11 cellular contexts compared by ENCODE assay signal in genomic region chr15:67033012-67033411, GRCh38. TPM values are rescaled to one million over a fixed set of nuclear protein-coding genes. Genes with fewer than 3 reads are reported as not detected.
DNase-seq lines count a peak whose midpoint lies in the region; ATAC-seq and TF ChIP-seq lines count a peak whose summit lies in the region.
"Had no signal": no experiment of that assay in that cellular context is flagged by ENCODE, and none has a peak within 500 bp of the region (broad histone marks: within the 10 kb centered on the region; RNA-seq: fewer than 3 reads in every experiment).

No MANE protein-coding gene starts in this region.

- H3K27ac Mint-ChIP-seq in GM23338, result no peak overlapping the region
- no peak overlapping the region for H3K27ac Mint-ChIP-seq in activated CD4-positive, alpha-beta memory T cell treated with anti-CD3 and anti-CD28 coated beads, Interleukin-2, amount 10 ng/mL, durations not matched to agents 7 days and 5 days

- peaks cover 14% of the 10 kb centered on the region for H3K27me3 Mint-ChIP-seq in GM23338 (ENCODE audit: insufficient read depth, low read depth, poor library complexity)
- H3K27me3 Mint-ChIP-seq in activated CD4-positive, alpha-beta memory T cell treated with anti-CD3 and anti-CD28 coated beads, Interleukin-2, amount 10 ng/mL, durations not matched to agents 7 days and 5 days, result peaks cover 13% of the 10 kb centered on the region

- H3K4me1 ChIP-seq in GM23338 (ENCODE audit: insufficient read depth) (peaks cover 61% of the 10 kb centered on the region), skeletal muscle tissue (ENCODE audit: control insufficient read depth in 3 of 3, insufficient read depth in 3 of 3, low read length in 3 of 3) (peaks cover 8 to 13% (median 10%) of the 10 kb centered on the region in 3 donors), A673 (ENCODE audit: insufficient read depth, low read length, poor library complexity, severe bottlenecking) (peaks cover 23% of the 10 kb centered on the region)

- H3K4me2 ChIP-seq in GM23338, result peak overlapping the region; percentile 77

- no peaks in the 10 kb centered on the region for H3K9me3 Mint-ChIP-seq in GM23338
- no peaks in the 10 kb centered on the region for H3K9me3 Mint-ChIP-seq in activated CD4-positive, alpha-beta memory T cell treated with anti-CD3 and anti-CD28 coated beads, Interleukin-2, amount 10 ng/mL, durations not matched to agents 7 days and 5 days

- CTCF ChIA-PET in activated CD4-positive, alpha-beta memory T cell treated with anti-CD3 and anti-CD28 coated beads, Interleukin-2, amount 10 ng/mL, durations not matched to agents 7 days and 5 days (lab: Charles Lee), result no interaction called here
- CTCF ChIA-PET in A673 (lab: Charles Lee), result no interaction called here

- intact Hi-C loops in A673 (cut with micrococcal nuclease; ENCODE audit: unreplicated experiment), result no loop called here

- H3F3A ChIP-seq in GM23338 (replicated peaks; ENCODE audit: low read depth), result peaks cover 14% of the 10 kb centered on the region

- ATAC-seq in GM23338, result peak; percentile 7
- no peak for ATAC-seq in SK-N-SH treated with all-trans-retinoic acid at 6 μM for 48 hours
- no peak for ATAC-seq in HG02885 (IDR thresholded peaks at IDR 0.05; ENCODE audit: poor library complexity, unreplicated experiment)

- peaks cover 5% of the 10 kb centered on the region; the same call in 1 of the 2 replicates for H3K9me2 ChIP-seq in GM23338 (ENCODE audit: insufficient read depth)

- peaks cover 38% of the 10 kb centered on the region for H3K27me3 ChIP-seq in GM23338 (ENCODE audit: insufficient read depth)
- peaks cover 0 to 5% (median 0%) of the 10 kb centered on the region in 3 donors for H3K27me3 ChIP-seq in skeletal muscle tissue (ENCODE audit: control insufficient read depth in 3 of 3, insufficient read depth in 3 of 3, low read length in 3 of 3)
- no peaks in the 10 kb centered on the region for H3K27me3 ChIP-seq in A673 (replicated peaks; ENCODE audit: insufficient read depth, low read depth, low read length, poor library complexity)

- peak overlapping the region; percentile 56 for H3K4me3 Mint-ChIP-seq in GM23338
- H3K4me3 Mint-ChIP-seq in activated CD4-positive, alpha-beta memory T cell treated with anti-CD3 and anti-CD28 coated beads, Interleukin-2, amount 10 ng/mL, durations not matched to agents 7 days and 5 days, result peak overlapping the region; percentile 43

- peaks cover 37% of the 10 kb centered on the region for H3K4me1 Mint-ChIP-seq in GM23338
- H3K4me1 Mint-ChIP-seq in activated CD4-positive, alpha-beta memory T cell treated with anti-CD3 and anti-CD28 coated beads, Interleukin-2, amount 10 ng/mL, durations not matched to agents 7 days and 5 days, result peaks cover 8% of the 10 kb centered on the region

- H2AFZ ChIP-seq in GM23338, result peak overlapping the region; percentile 94

- H3K36me3 Mint-ChIP-seq in GM23338 (ENCODE audit: low read depth), result no peaks in the 10 kb centered on the region
- no peaks in the 10 kb centered on the region for H3K36me3 Mint-ChIP-seq in activated CD4-positive, alpha-beta memory T cell treated with anti-CD3 and anti-CD28 coated beads, Interleukin-2, amount 10 ng/mL, durations not matched to agents 7 days and 5 days (ENCODE audit: low read depth)

- peak; percentile 62 for DNase-seq in GM23338 (ENCODE audit: low spot score)
- DNase-seq in activated CD4-positive, alpha-beta memory T cell treated with anti-CD3 and anti-CD28 coated beads, Interleukin-2, amount 10 ng/mL, durations not matched to agents 7 days and 5 days, result peak; percentile 31
- DNase-seq in foreskin melanocyte, result peak; percentile 66
- no peak for DNase-seq in NCI-H524 treated with DMSO at 0.1 percent for 48 hours (lab: John Stamatoyannopoulos, UW)
- DNase-seq in A673 (ENCODE audit: low spot score), result no peak
- DNase-seq: DND-41, NCI-H146 had no signal

- no peak for TF ChIP-seq CTCF in GM23338 (conservative IDR thresholded peaks at IDR 0.05; ENCODE audit: low read depth in 2 of 2)
- TF ChIP-seq CTCF in A673 (conservative IDR thresholded peaks at IDR 0.05; ENCODE audit: low read depth, low read length), result no peak

- H4K20me1 ChIP-seq in GM23338 (replicated peaks; ENCODE audit: insufficient read depth), result no peaks in the 10 kb centered on the region

- H3K79me2 ChIP-seq in GM23338 (replicated peaks; ENCODE audit: insufficient read depth), result no peaks in the 10 kb centered on the region

- H3K36me3 ChIP-seq in GM23338 (ENCODE audit: insufficient read depth) (no peaks in the 10 kb centered on the region), skeletal muscle tissue (ENCODE audit: control insufficient read depth in 3 of 3, insufficient read depth in 3 of 3, low read length in 3 of 3) (no peaks in the 10 kb centered on the region), A673 (ENCODE audit: insufficient read depth, low read length, poor library complexity, severe bottlenecking) (no peaks in the 10 kb centered on the region)

- no peak overlapping the region for H3K9ac ChIP-seq in skeletal muscle tissue (ENCODE audit: low read depth in 1 of 3, low read length in 3 of 3)

- BruUV-seq in A673 (replicated peaks; lab: Mats Ljungman, UMichigan), result no TSS peak

- H3K27ac ChIP-seq in GM23338 (ENCODE audit: low read depth), result no peak overlapping the region
- no peak overlapping the region for H3K27ac ChIP-seq in skeletal muscle tissue (ENCODE audit: low read depth, low read length)
- H3K27ac ChIP-seq in A673 (ENCODE audit: low read depth, low read length, poor library complexity, severe bottlenecking), result no peak overlapping the region
- H3K27ac ChIP-seq: SK-N-MC had no signal

- POLR2A ChIA-PET in activated CD4-positive, alpha-beta memory T cell treated with anti-CD3 and anti-CD28 coated beads, Interleukin-2, amount 10 ng/mL, durations not matched to agents 7 days and 5 days (lab: Charles Lee), result interaction anchor here (0.7 kb wide), 1 partner anchor 57 kb away, joined by 3 read pairs; no protein-coding TSS in a partner anchor
- POLR2A ChIA-PET in A673 (lab: Charles Lee; ENCODE audit: low non-redundant PET), result no interaction called here

- H3K9me3 ChIP-seq in skeletal muscle tissue (ENCODE audit: control insufficient read depth in 3 of 3, low read length in 3 of 3), result no peaks in the 10 kb centered on the region
- H3K9me3 ChIP-seq in A673 (ENCODE audit: low read depth, low read length, poor library complexity, severe bottlenecking), result no peaks in the 10 kb centered on the region

- H3K4me3 ChIP-seq in GM23338 (peak overlapping the region; percentile 52), skeletal muscle tissue (ENCODE audit: low read length in 3 of 3) (peak overlapping the region in 2 of 3 donors; percentile 55 to 63), A673 (ENCODE audit: low read depth, low read length, poor library complexity, severe bottlenecking) (no peak overlapping the region)
- H3K4me3 ChIP-seq: SK-N-MC had no signal

TF ChIP-seq in GM23338, 12 proteins besides CTCF, POLR2A, EP300 and RAD21 (continues in another document):
- TF ChIP-seq JUNB (IDR thresholded peaks at IDR 0.05; ENCODE audit: unreplicated experiment), result no peak

TF ChIP-seq in SK-N-SH treated with all-trans-retinoic acid at 6 μM for 48 hours, 23 proteins besides CTCF, POLR2A, EP300 and RAD21:
- TF ChIP-seq OSR1 (CRISPR knock-in tag; IDR thresholded peaks at IDR 0.05), result no peak
- no peak for TF ChIP-seq TCF4 (CRISPR knock-in tag; IDR thresholded peaks at IDR 0.05; ENCODE audit: borderline replicate concordance)
- no peak for TF ChIP-seq POU6F1 (CRISPR knock-in tag; IDR thresholded peaks at IDR 0.05; ENCODE audit: borderline replicate concordance, low read depth)

RNA-seq across cellular contexts. Expression of gene SMAD3, which starts 32.4 kb away (rescaled TPM):
- 9.0 and 11.6 TPM in 2 replicates for total RNA-seq in GM23338 (2014; rRNA removed; shearing (Covaris generic))
- polyA plus RNA-seq in GM23338 (2016; fragmentation: Nextera tagmentation; extraction: Ambion mirVana), result 3.4 and 4.9 TPM in 2 replicates
- total RNA-seq in activated CD4-positive, alpha-beta memory T cell treated with anti-CD3 and anti-CD28 coated beads, Interleukin-2, amount 10 ng/mL, durations not matched to agents 7 days and 5 days, result 100 to 1,000 TPM; 145 to 148 TPM
- total RNA-seq in skeletal muscle tissue, result 17.2 TPM
- 31.0 and 43.0 TPM in 2 replicates for total RNA-seq in A673 (2021)

Comparison
In these comparisons a context has a peak if more than half of its experiments do, and no peak if none do; other contexts are left out.
1. DNase-seq: peak in GM23338 (single experiment), activated CD4-positive, alpha-beta memory T cell treated with anti-CD3 and anti-CD28 coated beads, Interleukin-2, amount 10 ng/mL, durations not matched to agents 7 days and 5 days (single experiment) and foreskin melanocyte (single experiment); none in NCI-H524 treated with DMSO at 0.1 percent for 48 hours (single experiment) and A673 (single experiment).